In genomic region chr10:28532509-28533314, GRCh38 we compare ENCODE assay signal across 1 cellular context.
TF ChIP-seq lines count a peak whose summit lies in the region.

A gene with protein sequence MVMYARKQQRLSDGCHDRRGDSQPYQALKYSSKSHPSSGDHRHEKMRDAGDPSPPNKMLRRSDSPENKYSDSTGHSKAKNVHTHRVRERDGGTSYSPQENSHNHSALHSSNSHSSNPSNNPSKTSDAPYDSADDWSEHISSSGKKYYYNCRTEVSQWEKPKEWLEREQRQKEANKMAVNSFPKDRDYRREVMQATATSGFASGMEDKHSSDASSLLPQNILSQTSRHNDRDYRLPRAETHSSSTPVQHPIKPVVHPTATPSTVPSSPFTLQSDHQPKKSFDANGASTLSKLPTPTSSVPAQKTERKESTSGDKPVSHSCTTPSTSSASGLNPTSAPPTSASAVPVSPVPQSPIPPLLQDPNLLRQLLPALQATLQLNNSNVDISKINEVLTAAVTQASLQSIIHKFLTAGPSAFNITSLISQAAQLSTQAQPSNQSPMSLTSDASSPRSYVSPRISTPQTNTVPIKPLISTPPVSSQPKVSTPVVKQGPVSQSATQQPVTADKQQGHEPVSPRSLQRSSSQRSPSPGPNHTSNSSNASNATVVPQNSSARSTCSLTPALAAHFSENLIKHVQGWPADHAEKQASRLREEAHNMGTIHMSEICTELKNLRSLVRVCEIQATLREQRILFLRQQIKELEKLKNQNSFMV (plus strand): TSS chr10:28533118. CDS start chr10:28533580, 462 bp downstream.

TF ChIP-seq in K562, 482 proteins besides CTCF, POLR2A, EP300 and RAD21 (continued from another document and continues in another):
- TF ChIP-seq MTA2 (IDR thresholded peaks at IDR 0.05; ENCODE audit: low read depth) (no peak), ELF2 (CRISPR knock-in tag; IDR thresholded peaks at IDR 0.05) (peak; percentile 80; the same call in 1 of the 2 replicates), CEBPB (tag; IDR thresholded peaks at IDR 0.05) (no peak), ILK (tag; IDR thresholded peaks at IDR 0.05; ENCODE audit: borderline replicate concordance, low read depth) (no peak), VEZF1 (CRISPR knock-in tag; IDR thresholded peaks at IDR 0.05) (peak; percentile 89), ZBTB34 (CRISPR knock-in tag; IDR thresholded peaks at IDR 0.05) (no peak), ZNF3 (CRISPR knock-in tag; IDR thresholded peaks at IDR 0.05) (no peak), CBX3 (IDR thresholded peaks at IDR 0.05; ENCODE audit: borderline replicate concordance in 1 of 2, low read length in 2 of 2) (no peak), ZEB2 (IDR thresholded peaks at IDR 0.05) (no peak), ZNF384 (IDR thresholded peaks at IDR 0.05; ENCODE audit: low read depth, low read length) (no peak), HMG20B (CRISPR knock-in tag; IDR thresholded peaks at IDR 0.05) (no peak), SRSF3 (IDR thresholded peaks at IDR 0.05; ENCODE audit: insufficient read depth, low read length) (no peak), E2F8 (IDR thresholded peaks at IDR 0.05; ENCODE audit: low read depth, partially characterized antibody) (peak; percentile 57), DPF2 (IDR thresholded peaks at IDR 0.05) (peak; percentile 22; the same call in 1 of the 2 replicates), ZNF778 (CRISPR knock-in tag; IDR thresholded peaks at IDR 0.05) (no peak), NR2C1 (IDR thresholded peaks at IDR 0.05) (no peak), NR2C1 (tag; IDR thresholded peaks at IDR 0.05) (no peak), AFF1 (IDR thresholded peaks at IDR 0.05; ENCODE audit: low read depth in 1 of 2, partially characterized antibody in 2 of 2) (peak in 1 of 2 experiments; percentile 54), ZNF253 (CRISPR knock-in tag; conservative IDR thresholded peaks at IDR 0.05) (no peak), PRPF4 (IDR thresholded peaks at IDR 0.05; ENCODE audit: insufficient read depth, low read depth, low read length, poor library complexity, severe bottlenecking) (peak; percentile 27), CEBPG (CRISPR knock-in tag; IDR thresholded peaks at IDR 0.05) (no peak), CEBPG (tag; conservative IDR thresholded peaks at IDR 0.05 in 1 of 2, IDR thresholded peaks at IDR 0.05 in 1 of 2) (no peak), CREBBP (IDR thresholded peaks at IDR 0.05; ENCODE audit: low read depth, low read length) (no peak), MEF2A (IDR thresholded peaks at IDR 0.05; ENCODE audit: control insufficient read depth, low read depth, low read length) (no peak), HNRNPUL1 (IDR thresholded peaks at IDR 0.05; ENCODE audit: low read length) (no peak), MEIS2 (IDR thresholded peaks at IDR 0.05; ENCODE audit: partially characterized antibody) (peak; percentile 77), SNIP1 (IDR thresholded peaks at IDR 0.05; ENCODE audit: low read depth) (no peak)
- TF ChIP-seq, protein P1, sequence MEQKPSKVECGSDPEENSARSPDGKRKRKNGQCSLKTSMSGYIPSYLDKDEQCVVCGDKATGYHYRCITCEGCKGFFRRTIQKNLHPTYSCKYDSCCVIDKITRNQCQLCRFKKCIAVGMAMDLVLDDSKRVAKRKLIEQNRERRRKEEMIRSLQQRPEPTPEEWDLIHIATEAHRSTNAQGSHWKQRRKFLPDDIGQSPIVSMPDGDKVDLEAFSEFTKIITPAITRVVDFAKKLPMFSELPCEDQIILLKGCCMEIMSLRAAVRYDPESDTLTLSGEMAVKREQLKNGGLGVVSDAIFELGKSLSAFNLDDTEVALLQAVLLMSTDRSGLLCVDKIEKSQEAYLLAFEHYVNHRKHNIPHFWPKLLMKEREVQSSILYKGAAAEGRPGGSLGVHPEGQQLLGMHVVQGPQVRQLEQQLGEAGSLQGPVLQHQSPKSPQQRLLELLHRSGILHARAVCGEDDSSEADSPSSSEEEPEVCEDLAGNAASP (IDR thresholded peaks at IDR 0.05): no peak
- TF ChIP-seq, protein P2, sequence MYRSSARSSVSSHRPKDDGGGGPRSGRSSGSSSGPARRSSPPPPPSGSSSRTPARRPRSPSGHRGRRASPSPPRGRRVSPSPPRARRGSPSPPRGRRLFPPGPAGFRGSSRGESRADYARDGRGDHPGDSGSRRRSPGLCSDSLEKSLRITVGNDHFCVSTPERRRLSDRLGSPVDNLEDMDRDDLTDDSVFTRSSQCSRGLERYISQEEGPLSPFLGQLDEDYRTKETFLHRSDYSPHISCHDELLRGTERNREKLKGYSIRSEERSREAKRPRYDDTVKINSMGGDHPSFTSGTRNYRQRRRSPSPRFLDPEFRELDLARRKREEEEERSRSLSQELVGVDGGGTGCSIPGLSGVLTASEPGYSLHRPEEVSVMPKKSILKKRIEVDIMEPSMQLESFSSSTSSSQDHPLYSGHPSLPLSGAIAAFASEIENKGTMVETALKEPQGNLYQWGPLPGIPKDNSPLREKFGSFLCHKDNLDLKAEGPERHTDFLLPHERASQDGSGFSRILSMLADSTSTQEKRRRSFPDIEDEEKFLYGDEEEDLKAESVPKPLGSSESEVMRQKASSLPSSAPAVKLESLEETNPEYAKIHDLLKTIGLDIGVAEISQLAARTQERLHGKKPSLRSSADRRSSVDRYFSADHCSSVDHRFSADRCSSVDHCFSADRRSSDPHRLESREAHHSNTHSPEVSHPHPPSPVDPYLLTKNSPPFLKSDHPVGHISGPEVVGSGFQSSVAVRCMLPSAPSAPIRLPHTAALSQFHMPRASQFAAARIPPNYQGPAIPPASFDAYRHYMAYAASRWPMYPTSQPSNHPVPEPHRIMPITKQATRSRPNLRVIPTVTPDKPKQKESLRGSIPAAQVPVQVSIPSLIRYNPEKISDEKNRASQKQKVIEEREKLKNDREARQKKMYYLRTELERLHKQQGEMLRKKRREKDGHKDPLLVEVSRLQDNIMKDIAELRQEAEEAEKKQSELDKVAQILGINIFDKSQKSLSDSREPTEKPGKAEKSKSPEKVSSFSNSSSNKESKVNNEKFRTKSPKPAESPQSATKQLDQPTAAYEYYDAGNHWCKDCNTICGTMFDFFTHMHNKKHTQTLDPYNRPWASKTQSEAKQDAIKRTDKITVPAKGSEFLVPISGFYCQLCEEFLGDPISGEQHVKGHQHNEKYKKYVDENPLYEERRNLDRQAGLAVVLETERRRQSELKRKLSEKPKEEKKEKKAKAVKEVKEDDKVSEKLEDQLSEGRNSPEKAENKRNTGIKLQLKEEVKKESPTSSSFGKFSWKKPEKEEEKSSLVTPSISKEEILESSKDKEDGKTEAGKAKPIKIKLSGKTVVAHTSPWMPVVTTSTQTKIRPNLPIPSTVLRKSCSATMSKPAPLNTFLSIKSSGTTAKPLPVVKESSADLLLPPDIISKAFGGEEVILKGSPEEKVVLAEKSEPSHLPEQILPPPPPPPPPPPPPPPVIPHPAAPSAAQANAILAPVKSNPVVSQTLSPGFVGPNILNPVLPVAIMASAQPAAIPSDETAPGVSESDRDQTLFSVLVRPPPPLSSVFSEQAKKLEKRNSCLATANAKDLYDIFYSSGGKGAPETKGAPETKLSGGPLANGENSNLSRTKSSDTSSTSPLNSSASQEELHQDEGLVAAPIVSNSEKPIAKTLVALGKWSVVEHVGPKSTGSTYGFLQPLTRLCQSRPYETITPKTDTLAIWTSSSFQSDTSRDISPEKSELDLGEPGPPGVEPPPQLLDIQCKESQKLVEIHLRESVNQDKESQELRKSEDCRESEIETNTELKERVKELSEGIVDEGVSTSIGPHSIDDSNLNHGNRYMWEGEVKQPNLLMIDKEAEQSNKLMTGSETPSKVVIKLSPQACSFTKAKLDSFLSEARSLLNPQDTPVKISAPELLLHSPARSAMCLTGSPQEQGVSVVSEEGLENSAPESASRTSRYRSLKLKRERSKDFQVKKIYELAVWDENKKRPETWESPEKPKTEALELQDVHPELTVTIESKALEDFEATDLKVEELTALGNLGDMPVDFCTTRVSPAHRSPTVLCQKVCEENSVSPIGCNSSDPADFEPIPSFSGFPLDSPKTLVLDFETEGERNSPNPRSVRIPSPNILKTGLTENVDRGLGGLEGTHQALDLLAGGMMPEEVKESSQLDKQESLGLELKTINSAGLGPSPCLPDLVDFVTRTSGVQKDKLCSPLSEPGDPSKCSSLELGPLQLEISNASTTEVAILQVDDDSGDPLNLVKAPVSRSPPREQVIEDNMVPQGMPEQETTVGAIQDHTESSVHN (IDR thresholded peaks at IDR 0.05; ENCODE audit: borderline replicate concordance in 1 of 2, low read depth in 1 of 2): no peak
- TF ChIP-seq, protein P3, sequence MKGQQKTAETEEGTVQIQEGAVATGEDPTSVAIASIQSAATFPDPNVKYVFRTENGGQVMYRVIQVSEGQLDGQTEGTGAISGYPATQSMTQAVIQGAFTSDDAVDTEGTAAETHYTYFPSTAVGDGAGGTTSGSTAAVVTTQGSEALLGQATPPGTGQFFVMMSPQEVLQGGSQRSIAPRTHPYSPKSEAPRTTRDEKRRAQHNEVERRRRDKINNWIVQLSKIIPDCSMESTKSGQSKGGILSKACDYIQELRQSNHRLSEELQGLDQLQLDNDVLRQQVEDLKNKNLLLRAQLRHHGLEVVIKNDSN (CRISPR knock-in tag; IDR thresholded peaks at IDR 0.05): no peak
